ENCODE assay signal across 9 cellular contexts in the genomic region with DNA sequence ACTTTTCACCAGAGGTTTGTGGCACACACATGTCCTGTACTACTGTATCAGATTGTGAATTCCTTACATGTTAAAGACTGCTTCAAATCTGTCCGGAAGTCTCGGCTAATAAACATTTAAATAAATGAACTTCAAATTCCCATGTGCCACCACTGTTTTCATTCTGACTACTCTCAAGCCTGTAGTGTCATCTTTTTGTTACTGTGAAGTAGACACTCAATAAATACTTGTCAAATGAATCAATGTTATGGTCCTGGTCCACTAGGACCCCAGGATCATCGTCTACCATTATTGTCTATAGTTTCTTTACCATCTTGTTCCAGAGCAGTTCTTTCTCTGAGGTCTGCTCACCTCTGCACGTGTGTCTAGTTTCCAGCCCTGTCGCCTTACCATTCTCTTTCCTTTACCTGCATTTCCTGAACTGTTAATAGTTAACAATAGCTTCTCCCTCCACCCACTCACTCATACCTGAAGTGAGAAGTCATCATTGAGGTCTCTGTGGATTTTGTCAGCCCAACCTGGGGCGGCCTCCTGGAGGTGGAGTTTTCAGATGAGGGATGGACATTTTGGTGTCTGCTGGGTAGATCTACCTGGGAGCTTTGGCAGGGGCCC.
DNase-seq lines count a peak whose midpoint lies in the region; ATAC-seq and TF ChIP-seq lines count a peak whose summit lies in the region.
"Had no signal": no experiment of that assay in that cellular context is flagged by ENCODE, and none has a peak within 500 bp of the region (broad histone marks: within the 10 kb centered on the region; RNA-seq: fewer than 3 reads in every experiment).

No MANE protein-coding gene starts in this region.

- H3K9me3 Mint-ChIP-seq in activated CD4-positive, alpha-beta T cell treated with anti-CD3 and anti-CD28 coated beads for 36 hours (ENCODE audit: low read depth): no peaks in the 10 kb centered on the region
- H3K9me3 Mint-ChIP-seq in stimulated activated effector memory CD8-positive, alpha-beta T cell treated with anti-CD3 and anti-CD28 coated beads, Interleukin-12 subunit alpha, Interleukin-12 subunit beta, amount 100 ng/mL, for 72 hours: peaks cover 5% of the 10 kb centered on the region

- no peaks in the 10 kb centered on the region for H3K27me3 Mint-ChIP-seq in activated CD4-positive, alpha-beta T cell treated with anti-CD3 and anti-CD28 coated beads for 36 hours

- POLR2A ChIA-PET in activated CD4-positive, alpha-beta T cell treated with anti-CD3 and anti-CD28 coated beads for 36 hours (lab: Charles Lee): interaction anchor here (0.6 to 3.4 kb wide), 9 partner anchors 8 to 149 kb away, joined by 3 to 30 read pairs (median 5); no protein-coding TSS in a partner anchor

- H3K4me3 ChIP-seq in fibroblast of lung (replicated peaks in 1 of 4; ENCODE audit: control extremely low read depth in 1 of 4, insufficient read depth in 1 of 4, low read depth in 3 of 4, low read length in 4 of 4): no peak overlapping the region

- H3K4me2 ChIP-seq in fibroblast of lung (ENCODE audit: extremely low read depth, insufficient read depth, low read length): no peak overlapping the region

- H3K36me3 ChIP-seq in fibroblast of lung (ENCODE audit: control insufficient read depth, insufficient read depth, low read length): peaks cover 12% of the 10 kb centered on the region

- peaks cover 60% of the 10 kb centered on the region for H3K36me3 Mint-ChIP-seq in activated CD4-positive, alpha-beta T cell treated with anti-CD3 and anti-CD28 coated beads for 36 hours (ENCODE audit: low read depth)
- peaks cover 89% of the 10 kb centered on the region for H3K36me3 Mint-ChIP-seq in stimulated activated effector memory CD8-positive, alpha-beta T cell treated with anti-CD3 and anti-CD28 coated beads, Interleukin-12 subunit alpha, Interleukin-12 subunit beta, amount 100 ng/mL, for 72 hours

- H3K4me3 Mint-ChIP-seq in activated CD4-positive, alpha-beta T cell treated with anti-CD3 and anti-CD28 coated beads for 36 hours: peak overlapping the region; percentile 70
- H3K4me3 Mint-ChIP-seq in stimulated activated effector memory CD8-positive, alpha-beta T cell treated with anti-CD3 and anti-CD28 coated beads, Interleukin-12 subunit alpha, Interleukin-12 subunit beta, amount 100 ng/mL, for 72 hours: peak overlapping the region; percentile 46

- DNase-seq in activated CD4-positive, alpha-beta T cell treated with anti-CD3 and anti-CD28 coated beads for 36 hours: peak; percentile 72
- DNase-seq in activated CD4-positive, alpha-beta T cell treated with anti-CD3 and anti-CD28 coated beads for 1 hour: no peak
- no peak for DNase-seq in fibroblast of lung (ENCODE audit: low read depth in 2 of 2)
- peak in 1 of 2 donors; percentile 74 for DNase-seq in stimulated activated effector memory CD8-positive, alpha-beta T cell treated with anti-CD3 and anti-CD28 coated beads, Interleukin-12 subunit alpha, Interleukin-12 subunit beta, amount 100 ng/mL, for 72 hours (ENCODE audit: low spot score in 2 of 2)
- DNase-seq in NCI-H2171 (lab: John Stamatoyannopoulos, UW): no peak
- no peak for DNase-seq in KG1 (lab: John Stamatoyannopoulos, UW)
- no peak for DNase-seq in NCI-H1436 (lab: John Stamatoyannopoulos, UW)
- DNase-seq: activated effector memory CD4-positive, alpha-beta T cell treated with anti-CD3 and anti-CD28 coated beads, Interleukin-2, amount 50 U/mL, for 16 hours had no signal

- TF ChIP-seq CTCF in VCaP (conservative IDR thresholded peaks at IDR 0.05) (no peak), fibroblast of lung (conservative IDR thresholded peaks at IDR 0.05 in 1 of 2, IDR thresholded peaks at IDR 0.05 in 1 of 2; ENCODE audit: low read depth in 1 of 2, low read length in 2 of 2) (no peak)

- CTCF ChIA-PET in activated CD4-positive, alpha-beta T cell treated with anti-CD3 and anti-CD28 coated beads for 36 hours (lab: Charles Lee): interaction anchor here (0.7 to 3.1 kb wide), 10 partner anchors 10 to 385 kb away, joined by 3 to 21 read pairs (median 10); no protein-coding TSS in a partner anchor

- ATAC-seq in activated CD4-positive, alpha-beta T cell treated with anti-CD3 and anti-CD28 coated beads for 36 hours: peak; percentile 43
- peak; percentile 71 for ATAC-seq in stimulated activated effector memory CD8-positive, alpha-beta T cell treated with anti-CD3 and anti-CD28 coated beads, Interleukin-12 subunit alpha, Interleukin-12 subunit beta, amount 100 ng/mL, for 72 hours

- H3K4me1 ChIP-seq in fibroblast of lung (ENCODE audit: control insufficient read depth, extremely low read depth, insufficient read depth, low read length): peaks cover 69% of the 10 kb centered on the region

- H3K79me2 ChIP-seq in fibroblast of lung (ENCODE audit: control insufficient read depth, insufficient read depth, low read length): peaks cover 85% of the 10 kb centered on the region

- H3K27ac Mint-ChIP-seq in activated CD4-positive, alpha-beta T cell treated with anti-CD3 and anti-CD28 coated beads for 36 hours: peak overlapping the region; percentile 86
- H3K27ac Mint-ChIP-seq in stimulated activated effector memory CD8-positive, alpha-beta T cell treated with anti-CD3 and anti-CD28 coated beads, Interleukin-12 subunit alpha, Interleukin-12 subunit beta, amount 100 ng/mL, for 72 hours: peak overlapping the region; percentile 72

- peaks cover 10% of the 10 kb centered on the region for H4K20me1 ChIP-seq in fibroblast of lung (ENCODE audit: control insufficient read depth, extremely low read depth, insufficient read depth, low read length)

- H3K4me1 Mint-ChIP-seq in activated CD4-positive, alpha-beta T cell treated with anti-CD3 and anti-CD28 coated beads for 36 hours: peaks cover 99% of the 10 kb centered on the region
- peaks cover 94% of the 10 kb centered on the region for H3K4me1 Mint-ChIP-seq in stimulated activated effector memory CD8-positive, alpha-beta T cell treated with anti-CD3 and anti-CD28 coated beads, Interleukin-12 subunit alpha, Interleukin-12 subunit beta, amount 100 ng/mL, for 72 hours

- intact Hi-C loops in activated CD4-positive, alpha-beta T cell treated with anti-CD3 and anti-CD28 coated beads for 36 hours (cut with DNase I, micrococcal nuclease): loop anchor here (1.0 to 10.0 kb wide), 6 partner anchors 28 to 484 kb away; partner anchors contain the start of genes SEC14L1 (in 1 of the 2) and TNRC6C (in 1 of the 2)

- H3K9ac ChIP-seq in fibroblast of lung (ENCODE audit: insufficient read depth, low read length): no peak overlapping the region

- H3K27me3 ChIP-seq in fibroblast of lung (ENCODE audit: control insufficient read depth, insufficient read depth, low read length): no peaks in the 10 kb centered on the region

- no peaks in the 10 kb centered on the region for H3K9me3 ChIP-seq in fibroblast of lung (ENCODE audit: control insufficient read depth, insufficient read depth, low read depth, low read length)

- H2AFZ ChIP-seq in fibroblast of lung (ENCODE audit: low read length): no peak overlapping the region

- H3K27ac ChIP-seq in VCaP (peak overlapping the region; percentile 18; the same call in 1 of the 2 replicates), fibroblast of lung (ENCODE audit: insufficient read depth, low read length) (peak overlapping the region; percentile 3)
